13 cellular contexts compared by ENCODE assay signal in genomic region chr12:104354868-104355570, GRCh38.
"Had no signal": no experiment of that assay in that cellular context is flagged by ENCODE, and none has a peak within 500 bp of the region (broad histone marks: within the 10 kb centered on the region; RNA-seq: fewer than 3 reads in every experiment).

No MANE protein-coding gene starts in this region.

- H3K27me3 ChIP-seq: transverse colon had no signal

- H3K27ac ChIP-seq: transverse colon had no signal

- H3K4me3 ChIP-seq: mucosa of descending colon, transverse colon had no signal

- H3K9me3 Mint-ChIP-seq: activated T-cell treated with anti-CD3 and anti-CD28 coated beads, Interleukin-2, amount 50 U/mL, for 4 hours; naive thymus-derived CD4-positive, alpha-beta T cell had no signal

- ATAC-seq: activated CD4-positive, CD25-positive, alpha-beta regulatory T cell treated with anti-CD3 and anti-CD28 coated beads, Interleukin-2, amount 50 U/mL, for 24 hours; activated T-cell treated with anti-CD3 and anti-CD28 coated beads, Interleukin-2, amount 50 U/mL, for 4 hours; mucosa of descending colon; naive thymus-derived CD4-positive, alpha-beta T cell had no signal

- H3K27me3 Mint-ChIP-seq: naive thymus-derived CD4-positive, alpha-beta T cell had no signal

- H3K4me3 Mint-ChIP-seq: activated T-cell treated with anti-CD3 and anti-CD28 coated beads, Interleukin-2, amount 50 U/mL, for 4 hours; naive thymus-derived CD4-positive, alpha-beta T cell had no signal

- DNase-seq: activated gamma-delta T cell; activated T-cell treated with anti-CD3 and anti-CD28 coated beads, Interleukin-2, amount 50 U/mL, for 4 hours; aorta; dermis blood vessel endothelial cell; mucosa of descending colon; posterior cingulate gyrus; retina; stimulated activated CD4-positive, alpha-beta T cell treated with anti-CD3 and anti-CD28 coated beads, Interleukin-2, amount 100 ng/mL, for 48 hours; stimulated activated naive CD4-positive, alpha-beta T cell; T1000; transverse colon had no signal

- H3K36me3 ChIP-seq: transverse colon had no signal

- H3K9me3 ChIP-seq: mucosa of descending colon had no signal

- H3K4me1 ChIP-seq: transverse colon had no signal
